Comparison of ENCODE assay signal across 1 cellular context in genomic region chr5:132561601-132562000, GRCh38.
TF ChIP-seq lines count a peak whose summit lies in the region.

No MANE protein-coding gene starts in this region.

TF ChIP-seq in GM12878, 131 proteins besides CTCF, POLR2A, EP300 and RAD21:
- TF ChIP-seq ATF7 (IDR thresholded peaks at IDR 0.05; ENCODE audit: low read depth) (peak; percentile 70), CHD2 (IDR thresholded peaks at IDR 0.05; ENCODE audit: borderline replicate concordance, low read depth, low read length) (no peak)
